ENCODE assay signal across 32 cellular contexts in the genomic region with DNA sequence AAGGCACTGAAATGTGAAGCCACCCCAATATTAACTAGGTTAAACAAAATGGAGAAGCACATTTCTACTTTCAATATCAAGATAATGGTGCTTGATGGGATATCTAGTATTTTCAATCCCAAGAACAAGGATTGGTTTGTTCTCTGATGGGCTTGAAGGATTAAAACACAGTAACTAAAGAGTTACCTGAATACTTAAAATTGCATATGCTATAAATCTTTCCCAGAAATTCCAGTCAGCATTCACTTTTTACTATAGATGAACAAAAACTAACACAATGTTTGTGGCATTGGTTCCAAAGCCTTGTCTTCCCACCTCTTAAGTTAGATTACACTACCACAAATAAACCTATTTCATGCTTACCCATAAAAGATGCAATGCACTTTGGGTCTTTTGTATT. TPM values are rescaled to one million over a fixed set of nuclear protein-coding genes. Genes with fewer than 3 reads are reported as not detected.
"Had no signal": no experiment of that assay in that cellular context is flagged by ENCODE, and none has a peak within 500 bp of the region (broad histone marks: within the 10 kb centered on the region; RNA-seq: fewer than 3 reads in every experiment).

No MANE protein-coding gene starts in this region.

- ATAC-seq: activated CD4-positive, CD25-positive, alpha-beta regulatory T cell treated with anti-CD3 and anti-CD28 coated beads, Interleukin-2, amount 50 U/mL, for 24 hours; left cardiac atrium; pancreas; psoas muscle; stimulated activated memory B cell treated with anti-CD40 and anti-IgM and Interleukin-4, amounts not matched to agents 10 μg/mL and 1 μg/mL and 100 μg/mL, for 72 hours; stimulated activated naive CD8-positive, alpha-beta T cell treated with anti-CD3 and anti-CD28 coated beads, Interleukin-15, amount 100 ng/mL, for 72 hours; upper lobe of right lung had no signal

- H3K36me3 ChIP-seq: ascending aorta, brain microvascular endothelial cell, pancreas, sigmoid colon, suprapubic skin, tibial artery, upper lobe of right lung had no signal

- H3K4me1 Mint-ChIP-seq: stimulated activated memory B cell treated with anti-CD40 and anti-IgM and Interleukin-4, amounts not matched to agents 10 μg/mL and 1 μg/mL and 100 μg/mL, for 72 hours had no signal

- DNase-seq: activated CD4-positive, alpha-beta T cell treated with anti-CD3 and anti-CD28 coated beads for 48 hours; activated CD4-positive, alpha-beta T cell treated with anti-CD3 and anti-CD28 coated beads, Interleukin-2, amount 50 U/mL, for 48 hours; activated CD8-positive, alpha-beta memory T cell treated with anti-CD3 and anti-CD28 coated beads for 24 hours; activated effector memory CD4-positive, alpha-beta T cell treated with anti-CD3 and anti-CD28 coated beads, Interleukin-2, amount 50 U/mL, for 16 hours; activated naive CD4-positive, alpha-beta T cell treated with anti-CD3 and anti-CD28 coated beads for 36 hours; activated naive CD8-positive, alpha-beta T cell treated with anti-CD3 and anti-CD28 coated beads for 36 hours; brain microvascular endothelial cell; dermis blood vessel endothelial cell; effector CD8-positive, alpha-beta T cell; islet precursor cell; left cardiac atrium; mammary epithelial cell; pancreas; psoas muscle; sigmoid colon; small intestine; stimulated activated CD4-positive, alpha-beta T cell treated with anti-CD3 and anti-CD28 coated beads, Interleukin-1b, Interleukin-23, amount 100 ng/mL, for 48 hours; stimulated activated CD4-positive, alpha-beta T cell treated with anti-CD3 and anti-CD28 coated beads, Interleukin-4, amount 100 ng/mL, for 4 hours; stimulated activated CD8-positive, alpha-beta memory T cell treated with anti-CD3 and anti-CD28 coated beads, Interleukin-4, amount 100 ng/mL, for 48 hours; stimulated activated naive CD8-positive, alpha-beta T cell treated with anti-CD3 and anti-CD28 coated beads, Interleukin-15, amount 100 ng/mL, for 72 hours; T-helper 1 cell; tibial artery; upper lobe of right lung had no signal

- H3K36me3 Mint-ChIP-seq: activated naive CD8-positive, alpha-beta T cell treated with anti-CD3 and anti-CD28 coated beads for 36 hours; stimulated activated memory B cell treated with anti-CD40 and anti-IgM and Interleukin-4, amounts not matched to agents 10 μg/mL and 1 μg/mL and 100 μg/mL, for 72 hours had no signal

- FAIRE-seq: colon, frontal cortex, pancreas, small intestine had no signal

- H3K27ac Mint-ChIP-seq: activated naive CD4-positive, alpha-beta T cell treated with anti-CD3 and anti-CD28 coated beads for 36 hours; activated naive CD8-positive, alpha-beta T cell treated with anti-CD3 and anti-CD28 coated beads for 36 hours; activated T-helper 1 cell treated with anti-CD3 and anti-CD28 coated beads, Interleukin-12 subunit alpha, Interleukin-12 subunit beta, Interleukin-2, Interleukin-4 antibody, amounts not matched to agents 30 ng/mL and 10 ng/mL and 1 ng/mL, durations not matched to agents 14 hours and 24 hours and 36 hours; nephron; stimulated activated memory B cell treated with anti-CD40 and anti-IgM and Interleukin-4, amounts not matched to agents 10 μg/mL and 1 μg/mL and 100 μg/mL, for 72 hours; stimulated activated naive CD8-positive, alpha-beta T cell treated with anti-CD3 and anti-CD28 coated beads, Interleukin-15, amount 100 ng/mL, for 72 hours; T-helper 2 cell treated with Interferon-gamma antibody and Interleukin-4, amounts not matched to agents 5 μg/mL and 100 μg/mL, for 36 hours had no signal

- H3K9me3 Mint-ChIP-seq: activated naive CD4-positive, alpha-beta T cell treated with anti-CD3 and anti-CD28 coated beads for 36 hours; activated T-helper 1 cell treated with anti-CD3 and anti-CD28 coated beads, Interleukin-12 subunit alpha, Interleukin-12 subunit beta, Interleukin-2, Interleukin-4 antibody, amounts not matched to agents 30 ng/mL and 10 ng/mL and 1 ng/mL, durations not matched to agents 14 hours and 24 hours and 36 hours; nephron; stimulated activated memory B cell treated with anti-CD40 and anti-IgM and Interleukin-4, amounts not matched to agents 10 μg/mL and 1 μg/mL and 100 μg/mL, for 72 hours; stimulated activated naive CD8-positive, alpha-beta T cell treated with anti-CD3 and anti-CD28 coated beads, Interleukin-15, amount 100 ng/mL, for 72 hours; T-helper 2 cell treated with Interferon-gamma antibody and Interleukin-4, amounts not matched to agents 5 μg/mL and 100 μg/mL, for 36 hours had no signal

- H3K4me1 ChIP-seq: ascending aorta had no signal

- H3K27ac ChIP-seq: brain microvascular endothelial cell, pancreas, psoas muscle, sigmoid colon, suprapubic skin, upper lobe of right lung had no signal

- H3K27me3 ChIP-seq: ascending aorta, brain microvascular endothelial cell, tibial artery had no signal

- H3K4me3 Mint-ChIP-seq: activated naive CD4-positive, alpha-beta T cell treated with anti-CD3 and anti-CD28 coated beads for 36 hours; activated naive CD8-positive, alpha-beta T cell treated with anti-CD3 and anti-CD28 coated beads for 36 hours; activated T-helper 1 cell treated with anti-CD3 and anti-CD28 coated beads, Interleukin-12 subunit alpha, Interleukin-12 subunit beta, Interleukin-2, Interleukin-4 antibody, amounts not matched to agents 30 ng/mL and 10 ng/mL and 1 ng/mL, durations not matched to agents 14 hours and 24 hours and 36 hours; stimulated activated memory B cell treated with anti-CD40 and anti-IgM and Interleukin-4, amounts not matched to agents 10 μg/mL and 1 μg/mL and 100 μg/mL, for 72 hours; stimulated activated naive CD8-positive, alpha-beta T cell treated with anti-CD3 and anti-CD28 coated beads, Interleukin-15, amount 100 ng/mL, for 72 hours; T-helper 2 cell treated with Interferon-gamma antibody and Interleukin-4, amounts not matched to agents 5 μg/mL and 100 μg/mL, for 36 hours had no signal

- H3K4me3 ChIP-seq: pancreas, psoas muscle, suprapubic skin, upper lobe of right lung had no signal

- H3K9me3 ChIP-seq: ascending aorta, pancreas, psoas muscle, sigmoid colon, suprapubic skin, tibial artery, upper lobe of right lung had no signal

RNA-seq across cellular contexts. Expression of gene PCDH10, which starts 3.9 kb away (rescaled TPM):
- total RNA-seq: activated naive CD4-positive, alpha-beta T cell treated with anti-CD3 and anti-CD28 coated beads for 36 hours; activated naive CD8-positive, alpha-beta T cell treated with anti-CD3 and anti-CD28 coated beads for 36 hours; activated T-helper 1 cell treated with anti-CD3 and anti-CD28 coated beads, Interleukin-12 subunit alpha, Interleukin-12 subunit beta, Interleukin-2, Interleukin-4 antibody, amounts not matched to agents 30 ng/mL and 10 ng/mL and 1 ng/mL, durations not matched to agents 14 hours and 24 hours and 36 hours; mammary epithelial cell had no signal
- polyA plus RNA-seq: mammary epithelial cell had no signal
